ENCODE assay signal across 1 cellular context in genomic region chr6:116461075-116461474, GRCh38.
TF ChIP-seq lines count a peak whose summit lies in the region.

CALHM6 (plus strand) TSS chr6:116461375; CDS start chr6:116461930, 555 bp downstream.

TF ChIP-seq in GM12878, 131 proteins besides CTCF, POLR2A, EP300 and RAD21 (continued from another document):
- TF ChIP-seq IRF5 (IDR thresholded peaks at IDR 0.05; ENCODE audit: borderline replicate concordance) (no peak), NBN (IDR thresholded peaks at IDR 0.05) (no peak), SPI1 (IDR thresholded peaks at IDR 0.05; ENCODE audit: borderline replicate concordance, insufficient read depth, low read depth, low read length) (no peak), TAF1 (IDR thresholded peaks at IDR 0.05; ENCODE audit: borderline replicate concordance, low read depth, low read length) (no peak), WRNIP1 (IDR thresholded peaks at IDR 0.05; ENCODE audit: borderline replicate concordance, low read depth, low read length) (no peak), RB1 (IDR thresholded peaks at IDR 0.05; ENCODE audit: borderline replicate concordance) (no peak), SREBF1 (IDR thresholded peaks at IDR 0.05; ENCODE audit: low read length) (no peak), SMARCA5 (IDR thresholded peaks at IDR 0.05) (no peak), YY1 (IDR thresholded peaks at IDR 0.05; ENCODE audit: low read depth, low read length) (no peak), E2F4 (IDR thresholded peaks at IDR 0.05; ENCODE audit: low read depth, low read length) (no peak), USF1 (IDR thresholded peaks at IDR 0.05; ENCODE audit: borderline replicate concordance, extremely low read length, insufficient read depth, low read depth, low read length) (no peak), USF2 (IDR thresholded peaks at IDR 0.05; ENCODE audit: borderline replicate concordance, low read depth, low read length) (no peak), NFIC (IDR thresholded peaks at IDR 0.05; ENCODE audit: low read depth, low read length) (no peak), ASH2L (IDR thresholded peaks at IDR 0.05; ENCODE audit: borderline replicate concordance, low read depth) (no peak)
